Comparison of ENCODE assay signal across 8 cellular contexts in genomic region chr1:42680921-42681683, GRCh38. TPM values are rescaled to one million over a fixed set of nuclear protein-coding genes. Genes with fewer than 3 reads are reported as not detected.
A peak's percentile ranks its signal among the peaks of the same experiment; 100 is the strongest.
DNase-seq lines count a peak whose midpoint lies in the region; ATAC-seq and TF ChIP-seq lines count a peak whose summit lies in the region.

No MANE protein-coding gene starts in this region.

- ATAC-seq in heart right ventricle (no peak), HG03135 (IDR thresholded peaks at IDR 0.05; ENCODE audit: unreplicated experiment) (no peak)

- no peaks in the 10 kb centered on the region for H3K9me3 ChIP-seq in heart right ventricle

- peaks cover 4 to 50% (median 44%) of the 10 kb centered on the region in 9 donors for H3K4me1 ChIP-seq in heart right ventricle

- no peaks in the 10 kb centered on the region for H3K9me3 Mint-ChIP-seq in activated naive CD4-positive, alpha-beta T cell treated with anti-CD3 and anti-CD28 coated beads for 36 hours

- H3K36me3 ChIP-seq in heart right ventricle = peaks cover 0 to 26% (median 0%) of the 10 kb centered on the region in 9 donors

- WGBS in heart right ventricle, 2 donors = 5 to 8% methylated on average over 18 of the region's 18 CpGs

- intact Hi-C loops in activated naive CD4-positive, alpha-beta T cell treated with anti-CD3 and anti-CD28 coated beads for 36 hours (cut with micrococcal nuclease) = loop anchor here (5.0 to 10.0 kb wide), 3 partner anchors 164 to 399 kb away; partner anchors contain the start of gene ZNF691
- intact Hi-C loops in heart right ventricle (cut with DNase I) = loop anchor here in 3 of 10 donors (5.0 to 10.0 kb wide), 3 partner anchors 336 to 346 kb away; partner anchors contain the start of gene FOXJ3 (in 1 of the 3)

- peak overlapping the region; percentile 94 for H3K4me3 Mint-ChIP-seq in activated naive CD4-positive, alpha-beta T cell treated with anti-CD3 and anti-CD28 coated beads for 36 hours

- H3K27ac Mint-ChIP-seq in activated naive CD4-positive, alpha-beta T cell treated with anti-CD3 and anti-CD28 coated beads for 36 hours = peak overlapping the region; percentile 97

- H3K27me3 ChIP-seq in heart right ventricle = no peaks in the 10 kb centered on the region

- peaks cover 34% of the 10 kb centered on the region for H3K4me1 Mint-ChIP-seq in activated naive CD4-positive, alpha-beta T cell treated with anti-CD3 and anti-CD28 coated beads for 36 hours (ENCODE audit: low read depth)

- no peak for TF ChIP-seq POLR2A in NB4 (IDR thresholded peaks at IDR 0.05; ENCODE audit: extremely low read depth, insufficient read length)

- H3K27me3 Mint-ChIP-seq in activated naive CD4-positive, alpha-beta T cell treated with anti-CD3 and anti-CD28 coated beads for 36 hours (ENCODE audit: low read depth) = no peaks in the 10 kb centered on the region

- peaks cover 32% of the 10 kb centered on the region for H3K36me3 Mint-ChIP-seq in activated naive CD4-positive, alpha-beta T cell treated with anti-CD3 and anti-CD28 coated beads for 36 hours (ENCODE audit: low read depth)

- TF ChIP-seq CTCF in NB4 (IDR thresholded peaks at IDR 0.05; ENCODE audit: low read depth, low read length) (no peak), heart right ventricle (IDR thresholded peaks at IDR 0.05) (no peak)

- peak overlapping the region; percentile 66 to 98 (median 94) for H3K27ac ChIP-seq in heart right ventricle

- peak overlapping the region; percentile 91 for H3K4me3 ChIP-seq in NB4 (ENCODE audit: low read depth, low read length)
- peak overlapping the region; percentile 40 to 86 (median 82) for H3K4me3 ChIP-seq in heart right ventricle

- peak; percentile 64 for DNase-seq in DMS53 (lab: John Stamatoyannopoulos, UW)
- no peak for DNase-seq in DMS53 treated with DMSO at 0.1 percent for 48 hours (lab: John Stamatoyannopoulos, UW; ENCODE audit: unreplicated experiment)
- DNase-seq in NB4 (ENCODE audit: low read depth) = peak; percentile 56
- peak; percentile 27 for DNase-seq in activated naive CD4-positive, alpha-beta T cell treated with anti-CD3 and anti-CD28 coated beads for 36 hours
- DNase-seq in heart right ventricle = no peak
- peak; percentile 54 for DNase-seq in putamen (ENCODE audit: low spot score)
- DNase-seq in stimulated activated CD8-positive, alpha-beta memory T cell treated with anti-CD3 and anti-CD28 coated beads, Interleukin-4, amount 100 ng/mL, for 48 hours = no peak

- CTCF ChIA-PET in activated naive CD4-positive, alpha-beta T cell treated with anti-CD3 and anti-CD28 coated beads for 36 hours (lab: Charles Lee) = interaction anchor here (0.8 to 1.0 kb wide), 2 partner anchors 9 to 507 kb away, joined by 3 to 5 read pairs; no protein-coding TSS in a partner anchor

RNA-seq across cellular contexts. Expression of gene YBX1, which starts 1.1 kb away (rescaled TPM):
- 1,000 to 10,000 TPM; 1,773 to 1,887 TPM for total RNA-seq in activated naive CD4-positive, alpha-beta T cell treated with anti-CD3 and anti-CD28 coated beads for 36 hours
- total RNA-seq in heart right ventricle = 100 to 1,000 TPM; 639 to 983 (median 777) TPM
- 1,000 to 10,000 TPM in 1 of 2 donors, 100 to 1,000 TPM in 1; 300 to 1,036 TPM for polyA plus RNA-seq in heart right ventricle

RNA-seq across cellular contexts. Expression of gene PPIH, which starts 22.9 kb away (rescaled TPM):
- total RNA-seq in activated naive CD4-positive, alpha-beta T cell treated with anti-CD3 and anti-CD28 coated beads for 36 hours = 100 to 1,000 TPM; 107 to 108 TPM
- total RNA-seq in heart right ventricle = 10 to 100 TPM; 15.2 to 23.0 (median 18.3) TPM
- 10 to 100 TPM; 26.6 to 38.6 TPM for polyA plus RNA-seq in heart right ventricle

RNA-seq across cellular contexts. Expression of gene CLDN19, which starts 58.9 kb away (rescaled TPM):
- total RNA-seq in activated naive CD4-positive, alpha-beta T cell treated with anti-CD3 and anti-CD28 coated beads for 36 hours = not detected
- not detected for total RNA-seq in heart right ventricle
- under 1 TPM in 1 of 2 donors, not detected in 1; 0.06 TPM for polyA plus RNA-seq in heart right ventricle

Comparison
In these comparisons a context has a peak if more than half of its experiments do, and no peak if none do; other contexts are left out.
1. DNase-seq: peak in DMS53 (single experiment), NB4 (single experiment), activated naive CD4-positive, alpha-beta T cell treated with anti-CD3 and anti-CD28 coated beads for 36 hours (single experiment) and putamen (single experiment); none in DMS53 treated with DMSO at 0.1 percent for 48 hours (single experiment), heart right ventricle (0 of 2) and stimulated activated CD8-positive, alpha-beta memory T cell treated with anti-CD3 and anti-CD28 coated beads, Interleukin-4, amount 100 ng/mL, for 48 hours (single experiment).
2. RNA of gene PPIH, which starts 22.9 kb away (total RNA-seq): 107 to 108 TPM in activated naive CD4-positive, alpha-beta T cell treated with anti-CD3 and anti-CD28 coated beads for 36 hours; 15.2 to 23.0 TPM in heart right ventricle; every median in the first group is over 4 times any median in the second.